8 cellular contexts compared by ENCODE assay signal in the genomic region with DNA sequence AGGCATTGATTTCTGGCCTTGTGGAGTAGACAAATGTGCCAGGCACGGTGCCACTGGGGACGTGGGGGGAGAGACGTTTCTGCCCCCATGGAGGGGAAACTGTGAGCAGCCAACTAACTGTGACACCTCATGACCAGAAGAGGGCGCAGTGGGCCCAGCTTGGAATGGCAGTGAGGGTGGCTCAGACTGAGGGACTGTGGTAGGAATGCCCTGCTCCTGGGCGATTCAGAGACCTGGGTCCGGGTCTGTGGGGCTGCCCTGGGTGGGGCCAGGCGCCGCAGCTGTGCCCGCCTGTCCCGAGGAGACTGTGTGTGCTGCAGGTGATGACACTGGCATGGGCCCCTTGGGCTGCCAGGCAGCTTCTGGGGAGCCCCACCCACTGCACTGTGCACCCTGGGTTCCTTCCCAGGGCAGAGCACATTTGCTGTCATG.
A peak's percentile ranks its signal among the peaks of the same experiment; 100 is the strongest.
DNase-seq lines count a peak whose midpoint lies in the region; ATAC-seq lines count a peak whose summit lies in the region.

No MANE protein-coding gene starts in this region.

- DNase-seq in ELF-1 (ENCODE audit: low read depth, low spot score) (peak; percentile 76), NCI-H345 treated with DMSO at 0.1 percent for 48 hours (lab: John Stamatoyannopoulos, UW; ENCODE audit: unreplicated experiment) (peak; percentile 53), midbrain (lab: John Stamatoyannopoulos, UW) (peak; percentile 57)
- peak; percentile 52 to 61 for DNase-seq in activated CD4-positive, alpha-beta T cell treated with anti-CD3 and anti-CD28 coated beads, Interleukin-2, amount 50 U/mL, for 4 hours
- peak; percentile 50 for DNase-seq in effector CD8-positive, alpha-beta T cell (lab: John Stamatoyannopoulos, UW)
- peak; percentile 24 to 43 for DNase-seq in stimulated activated CD8-positive, alpha-beta memory T cell treated with anti-CD3 and anti-CD28 coated beads, Interleukin-7, amount 100 ng/mL, for 1 hour (ENCODE audit: low read depth in 2 of 2)

- peak; percentile 54 for ATAC-seq in HG02678 (IDR thresholded peaks at IDR 0.05; ENCODE audit: unreplicated experiment)
- ATAC-seq in GM21717 (IDR thresholded peaks at IDR 0.05; ENCODE audit: unreplicated experiment) = no peak
